ENCODE assay signal across 8 cellular contexts in the genomic region with DNA sequence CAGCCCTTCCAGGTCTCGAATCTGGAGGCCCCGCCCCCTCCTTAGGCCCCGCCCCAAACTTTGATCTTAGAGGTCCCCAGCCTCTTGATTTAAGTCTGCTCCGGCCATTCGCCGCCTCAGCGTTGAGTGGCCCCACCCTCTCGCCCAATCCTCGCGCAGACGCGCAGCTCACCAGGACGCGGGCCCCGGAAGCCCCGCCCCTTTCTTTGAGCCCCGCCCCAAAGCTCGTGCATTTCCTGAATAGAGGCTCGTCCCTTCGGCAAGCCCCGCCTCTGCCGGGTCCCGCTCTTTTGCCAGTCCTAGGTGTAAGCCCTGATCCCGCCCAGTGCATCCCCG. TPM values are rescaled to one million over a fixed set of nuclear protein-coding genes. Genes with fewer than 3 reads are reported as not detected.
DNase-seq lines count a peak whose midpoint lies in the region; ATAC-seq and TF ChIP-seq lines count a peak whose summit lies in the region.

No MANE protein-coding gene starts in this region.

- no peaks in the 10 kb centered on the region for H3K4me1 ChIP-seq in RWPE2 (ENCODE audit: insufficient read depth, poor library complexity, severe bottlenecking)

- TF ChIP-seq CTCF in RWPE2 (IDR thresholded peaks at IDR 0.05; ENCODE audit: poor library complexity, severe bottlenecking) (no peak), fibroblast of the aortic adventitia (IDR thresholded peaks at IDR 0.05; ENCODE audit: insufficient read depth, low read length) (no peak), nephron (IDR thresholded peaks at IDR 0.05; ENCODE audit: unreplicated experiment in 3 of 3) (no peak)

- H3K36me3 ChIP-seq in RWPE2 (ENCODE audit: low read depth): peaks cover 32% of the 10 kb centered on the region

- peak overlapping the region; percentile 93 to 98 (median 96) for H3K4me3 Mint-ChIP-seq in nephron
- peak overlapping the region; percentile 99 for H3K4me3 Mint-ChIP-seq in stimulated activated naive CD8-positive, alpha-beta T cell treated with anti-CD3 and anti-CD28 coated beads, Interleukin-15, Interleukin-2, amounts not matched to agents 100 ng/mL and 50 ng/mL, for 24 hours

- H3K27ac ChIP-seq in RWPE2 (ENCODE audit: poor library complexity, severe bottlenecking): peak overlapping the region; percentile 70

- peaks cover 33% of the 10 kb centered on the region for H3K36me3 Mint-ChIP-seq in nephron (ENCODE audit: low read depth)
- peaks cover 41% of the 10 kb centered on the region for H3K36me3 Mint-ChIP-seq in stimulated activated naive CD8-positive, alpha-beta T cell treated with anti-CD3 and anti-CD28 coated beads, Interleukin-15, Interleukin-2, amounts not matched to agents 100 ng/mL and 50 ng/mL, for 24 hours (ENCODE audit: low read depth)

- H3K9me3 Mint-ChIP-seq in nephron: no peaks in the 10 kb centered on the region
- no peaks in the 10 kb centered on the region for H3K9me3 Mint-ChIP-seq in stimulated activated naive CD8-positive, alpha-beta T cell treated with anti-CD3 and anti-CD28 coated beads, Interleukin-15, Interleukin-2, amounts not matched to agents 100 ng/mL and 50 ng/mL, for 24 hours

- ATAC-seq in RWPE2 (ENCODE audit: low read depth): peak; percentile 78

- H3K4me3 ChIP-seq in RWPE2 (ENCODE audit: severe bottlenecking) (peak overlapping the region; percentile 97), fibroblast of the aortic adventitia (ENCODE audit: low read depth, low read length) (peak overlapping the region; percentile 91)

- H3K27ac Mint-ChIP-seq in nephron: peak overlapping the region; percentile 94 to 99 (median 95)
- H3K27ac Mint-ChIP-seq in stimulated activated naive CD8-positive, alpha-beta T cell treated with anti-CD3 and anti-CD28 coated beads, Interleukin-15, Interleukin-2, amounts not matched to agents 100 ng/mL and 50 ng/mL, for 24 hours: peak overlapping the region; percentile 96

- H3K4me1 Mint-ChIP-seq in nephron: peaks cover 39% of the 10 kb centered on the region
- peaks cover 75% of the 10 kb centered on the region for H3K4me1 Mint-ChIP-seq in stimulated activated naive CD8-positive, alpha-beta T cell treated with anti-CD3 and anti-CD28 coated beads, Interleukin-15, Interleukin-2, amounts not matched to agents 100 ng/mL and 50 ng/mL, for 24 hours (ENCODE audit: low read depth)

- no peaks in the 10 kb centered on the region for H3K27me3 ChIP-seq in RWPE2 (ENCODE audit: insufficient read depth, poor library complexity, severe bottlenecking)

- peak; percentile 99 for DNase-seq in EH (ENCODE audit: low read depth)
- DNase-seq in H4 (ENCODE audit: low spot score): peak; percentile 93
- DNase-seq in LoVo (ENCODE audit: low spot score): peak; percentile 97
- DNase-seq in RWPE2 (ENCODE audit: low spot score): peak; percentile 98
- DNase-seq in activated effector memory CD4-positive, alpha-beta T cell treated with anti-CD3 and anti-CD28 coated beads, Interleukin-2, amount 50 U/mL, for 16 hours: peak; percentile 100
- peak; percentile 99 for DNase-seq in fibroblast of the aortic adventitia (ENCODE audit: low read depth)

- H3K27me3 Mint-ChIP-seq in nephron (ENCODE audit: low read depth): no peaks in the 10 kb centered on the region
- no peaks in the 10 kb centered on the region for H3K27me3 Mint-ChIP-seq in stimulated activated naive CD8-positive, alpha-beta T cell treated with anti-CD3 and anti-CD28 coated beads, Interleukin-15, Interleukin-2, amounts not matched to agents 100 ng/mL and 50 ng/mL, for 24 hours

- H3K9me3 ChIP-seq in RWPE2 (ENCODE audit: severe bottlenecking): no peaks in the 10 kb centered on the region

RNA-seq across cellular contexts. Expression of a gene that starts 0.2 kb away (rescaled TPM):
- 42.2 and 72.2 TPM in 2 replicates for total RNA-seq in H4 (2014; rRNA removed; shearing (Covaris generic))
- 69.1 and 96.6 TPM in 2 replicates for total RNA-seq in fibroblast of the aortic adventitia (ENCODE audit: low replicate concordance)

RNA-seq across cellular contexts. Expression of a gene that starts 0.7 kb away (rescaled TPM):
- total RNA-seq in H4 (2014; rRNA removed; shearing (Covaris generic)): 194 and 261 TPM in 2 replicates
- 50.7 and 112 TPM in 2 replicates for total RNA-seq in fibroblast of the aortic adventitia (ENCODE audit: low replicate concordance)

RNA-seq across cellular contexts. Expression of a gene that starts 37.7 kb away (rescaled TPM):
- 0.66 and 2.1 TPM in 2 replicates for total RNA-seq in H4 (2014; rRNA removed; shearing (Covaris generic))
- 4.0 and 6.0 TPM in 2 replicates for total RNA-seq in fibroblast of the aortic adventitia (ENCODE audit: low replicate concordance)

RNA-seq across cellular contexts. Expression of a gene that starts 47.9 kb away (rescaled TPM):
- total RNA-seq in H4 (2014; rRNA removed; shearing (Covaris generic)): 9.4 and 13.1 TPM in 2 replicates
- 0.65 and 1.1 TPM in 2 replicates for total RNA-seq in fibroblast of the aortic adventitia (ENCODE audit: low replicate concordance)

RNA-seq across cellular contexts. Expression of a gene that starts 60.0 kb away (rescaled TPM):
- not detected in 2 replicates for total RNA-seq in H4 (2014; rRNA removed; shearing (Covaris generic))
- total RNA-seq in fibroblast of the aortic adventitia (ENCODE audit: low replicate concordance): 0.90 TPM in 1 of 2 replicates, not detected in the other

Comparison
In these comparisons a context has a peak if more than half of its experiments do, and no peak if none do; other contexts are left out.
1. Peak in every context shown above with its lines: DNase-seq, ATAC-seq, H3K4me3 ChIP-seq and H3K27ac ChIP-seq.